Comparison of ENCODE assay signal across 1 cellular context in the genomic region with DNA sequence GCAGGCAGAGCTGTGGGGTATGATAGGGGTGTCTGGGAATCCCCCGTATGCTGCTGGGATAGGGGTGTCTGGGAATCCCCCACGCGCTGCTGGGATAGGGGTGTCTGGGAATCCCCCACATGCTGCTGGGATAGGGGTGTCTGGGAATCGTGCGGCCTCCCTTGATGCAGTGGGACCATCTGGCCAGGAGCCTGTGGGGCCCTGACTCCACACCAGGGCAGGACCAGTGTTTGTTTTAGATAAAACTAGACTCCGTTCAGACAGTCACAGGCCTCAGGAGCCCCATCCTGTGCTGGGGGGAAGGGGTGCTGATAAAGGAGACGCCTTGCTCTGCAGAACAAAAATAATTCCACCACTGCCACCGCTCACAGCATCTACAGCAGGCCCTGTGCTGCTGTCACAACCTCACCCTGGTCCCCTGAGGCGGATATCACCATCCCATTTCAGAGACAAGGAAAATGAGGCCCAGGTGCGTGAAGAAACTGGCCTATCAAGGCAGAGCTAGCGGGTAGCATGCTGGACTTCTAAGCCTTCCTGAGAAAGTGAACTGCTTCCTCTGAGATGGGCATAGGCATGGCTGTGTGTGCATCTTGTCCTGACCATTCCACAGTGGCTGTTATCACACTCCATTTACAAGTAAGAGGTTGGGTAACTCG.
A peak's percentile ranks its signal among the peaks of the same experiment; 100 is the strongest.
TF ChIP-seq lines count a peak whose summit lies in the region.

No MANE protein-coding gene starts in this region.

TF ChIP-seq in K562, 482 proteins besides CTCF, POLR2A, EP300 and RAD21 (continues in another document):
- TF ChIP-seq RERE (CRISPR knock-in tag; IDR thresholded peaks at IDR 0.05; ENCODE audit: borderline replicate concordance) (no peak), ZNF175 (CRISPR knock-in tag; IDR thresholded peaks at IDR 0.05; ENCODE audit: low read depth) (no peak), ZNF274 (IDR thresholded peaks at IDR 0.05; ENCODE audit: borderline replicate concordance, low read depth, low read length) (no peak), ZNF589 (CRISPR knock-in tag; IDR thresholded peaks at IDR 0.05; ENCODE audit: low read depth) (no peak), POLR2AphosphoS2 (IDR thresholded peaks at IDR 0.05; ENCODE audit: low read length) (no peak), NFXL1 (CRISPR knock-in tag; IDR thresholded peaks at IDR 0.05) (no peak), GMEB1 (CRISPR knock-in tag; IDR thresholded peaks at IDR 0.05) (no peak), E2F8 (IDR thresholded peaks at IDR 0.05; ENCODE audit: low read depth, partially characterized antibody) (no peak), HDAC8 (tag; IDR thresholded peaks at IDR 0.05) (no peak), MYNN (IDR thresholded peaks at IDR 0.05) (no peak), MYNN (CRISPR knock-in tag; IDR thresholded peaks at IDR 0.05) (no peak), NCOA1 (IDR thresholded peaks at IDR 0.05; ENCODE audit: low read depth) (no peak), ARHGAP35 (IDR thresholded peaks at IDR 0.05; ENCODE audit: partially characterized antibody) (no peak), SMARCB1 (IDR thresholded peaks at IDR 0.05; ENCODE audit: insufficient read length, low read depth) (no peak), NUFIP1 (IDR thresholded peaks at IDR 0.05; ENCODE audit: partially characterized antibody) (no peak), DMBX1 (CRISPR knock-in tag; IDR thresholded peaks at IDR 0.05; ENCODE audit: borderline replicate concordance) (0 out of 2 replicates have a peak, but pooled peaks have one; percentile 56), HOMEZ (CRISPR knock-in tag; IDR thresholded peaks at IDR 0.05) (no peak), ZNF143 (CRISPR knock-in tag; IDR thresholded peaks at IDR 0.05) (no peak), TBL1XR1 (IDR thresholded peaks at IDR 0.05; ENCODE audit: low read length in 2 of 2) (peak in 1 of 2 experiments; percentile 51; a peak in 2 of 4 replicates), NELFE (IDR thresholded peaks at IDR 0.05; ENCODE audit: insufficient read depth, insufficient read length) (no peak), SMAD4 (CRISPR knock-in tag; conservative IDR thresholded peaks at IDR 0.05) (peak; percentile 81), TOE1 (IDR thresholded peaks at IDR 0.05; ENCODE audit: borderline replicate concordance) (no peak), TOE1 (CRISPR knock-in tag; IDR thresholded peaks at IDR 0.05; ENCODE audit: borderline replicate concordance, low read depth) (no peak), ZNF512 (tag; IDR thresholded peaks at IDR 0.05) (no peak), TEAD4 (IDR thresholded peaks at IDR 0.05; ENCODE audit: low read length) (peak; percentile 39; the same call in 1 of the 2 replicates), TEAD4 (CRISPR knock-in tag; IDR thresholded peaks at IDR 0.05; ENCODE audit: borderline replicate concordance) (no peak), KDM2B (CRISPR knock-in tag; IDR thresholded peaks at IDR 0.05) (no peak)
- TF ChIP-seq, protein P1, sequence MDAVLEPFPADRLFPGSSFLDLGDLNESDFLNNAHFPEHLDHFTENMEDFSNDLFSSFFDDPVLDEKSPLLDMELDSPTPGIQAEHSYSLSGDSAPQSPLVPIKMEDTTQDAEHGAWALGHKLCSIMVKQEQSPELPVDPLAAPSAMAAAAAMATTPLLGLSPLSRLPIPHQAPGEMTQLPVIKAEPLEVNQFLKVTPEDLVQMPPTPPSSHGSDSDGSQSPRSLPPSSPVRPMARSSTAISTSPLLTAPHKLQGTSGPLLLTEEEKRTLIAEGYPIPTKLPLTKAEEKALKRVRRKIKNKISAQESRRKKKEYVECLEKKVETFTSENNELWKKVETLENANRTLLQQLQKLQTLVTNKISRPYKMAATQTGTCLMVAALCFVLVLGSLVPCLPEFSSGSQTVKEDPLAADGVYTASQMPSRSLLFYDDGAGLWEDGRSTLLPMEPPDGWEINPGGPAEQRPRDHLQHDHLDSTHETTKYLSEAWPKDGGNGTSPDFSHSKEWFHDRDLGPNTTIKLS (IDR thresholded peaks at IDR 0.05; ENCODE audit: borderline replicate concordance, low read depth): no peak
- TF ChIP-seq, protein P2, sequence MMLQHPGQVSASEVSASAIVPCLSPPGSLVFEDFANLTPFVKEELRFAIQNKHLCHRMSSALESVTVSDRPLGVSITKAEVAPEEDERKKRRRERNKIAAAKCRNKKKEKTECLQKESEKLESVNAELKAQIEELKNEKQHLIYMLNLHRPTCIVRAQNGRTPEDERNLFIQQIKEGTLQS (IDR thresholded peaks at IDR 0.05): no peak
- TF ChIP-seq, protein P2 (CRISPR knock-in tag; conservative IDR thresholded peaks at IDR 0.05): no peak
- TF ChIP-seq, protein P3, sequence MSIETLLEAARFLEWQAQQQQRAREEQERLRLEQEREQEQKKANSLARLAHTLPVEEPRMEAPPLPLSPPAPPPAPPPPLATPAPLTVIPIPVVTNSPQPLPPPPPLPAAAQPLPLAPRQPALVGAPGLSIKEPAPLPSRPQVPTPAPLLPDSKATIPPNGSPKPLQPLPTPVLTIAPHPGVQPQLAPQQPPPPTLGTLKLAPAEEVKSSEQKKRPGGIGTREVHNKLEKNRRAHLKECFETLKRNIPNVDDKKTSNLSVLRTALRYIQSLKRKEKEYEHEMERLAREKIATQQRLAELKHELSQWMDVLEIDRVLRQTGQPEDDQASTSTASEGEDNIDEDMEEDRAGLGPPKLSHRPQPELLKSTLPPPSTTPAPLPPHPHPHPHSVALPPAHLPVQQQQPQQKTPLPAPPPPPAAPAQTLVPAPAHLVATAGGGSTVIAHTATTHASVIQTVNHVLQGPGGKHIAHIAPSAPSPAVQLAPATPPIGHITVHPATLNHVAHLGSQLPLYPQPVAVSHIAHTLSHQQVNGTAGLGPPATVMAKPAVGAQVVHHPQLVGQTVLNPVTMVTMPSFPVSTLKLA (conservative IDR thresholded peaks at IDR 0.05): peak in 1 of 2 experiments; percentile 33; a peak in 1 of 4 replicates
- TF ChIP-seq, protein P4, sequence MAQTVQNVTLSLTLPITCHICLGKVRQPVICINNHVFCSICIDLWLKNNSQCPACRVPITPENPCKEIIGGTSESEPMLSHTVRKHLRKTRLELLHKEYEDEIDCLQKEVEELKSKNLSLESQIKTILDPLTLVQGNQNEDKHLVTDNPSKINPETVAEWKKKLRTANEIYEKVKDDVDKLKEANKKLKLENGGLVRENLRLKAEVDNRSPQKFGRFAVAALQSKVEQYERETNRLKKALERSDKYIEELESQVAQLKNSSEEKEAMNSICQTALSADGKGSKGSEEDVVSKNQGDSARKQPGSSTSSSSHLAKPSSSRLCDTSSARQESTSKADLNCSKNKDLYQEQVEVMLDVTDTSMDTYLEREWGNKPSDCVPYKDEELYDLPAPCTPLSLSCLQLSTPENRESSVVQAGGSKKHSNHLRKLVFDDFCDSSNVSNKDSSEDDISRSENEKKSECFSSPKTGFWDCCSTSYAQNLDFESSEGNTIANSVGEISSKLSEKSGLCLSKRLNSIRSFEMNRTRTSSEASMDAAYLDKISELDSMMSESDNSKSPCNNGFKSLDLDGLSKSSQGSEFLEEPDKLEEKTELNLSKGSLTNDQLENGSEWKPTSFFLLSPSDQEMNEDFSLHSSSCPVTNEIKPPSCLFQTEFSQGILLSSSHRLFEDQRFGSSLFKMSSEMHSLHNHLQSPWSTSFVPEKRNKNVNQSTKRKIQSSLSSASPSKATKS (CRISPR knock-in tag; IDR thresholded peaks at IDR 0.05): no peak
- TF ChIP-seq, protein P5, sequence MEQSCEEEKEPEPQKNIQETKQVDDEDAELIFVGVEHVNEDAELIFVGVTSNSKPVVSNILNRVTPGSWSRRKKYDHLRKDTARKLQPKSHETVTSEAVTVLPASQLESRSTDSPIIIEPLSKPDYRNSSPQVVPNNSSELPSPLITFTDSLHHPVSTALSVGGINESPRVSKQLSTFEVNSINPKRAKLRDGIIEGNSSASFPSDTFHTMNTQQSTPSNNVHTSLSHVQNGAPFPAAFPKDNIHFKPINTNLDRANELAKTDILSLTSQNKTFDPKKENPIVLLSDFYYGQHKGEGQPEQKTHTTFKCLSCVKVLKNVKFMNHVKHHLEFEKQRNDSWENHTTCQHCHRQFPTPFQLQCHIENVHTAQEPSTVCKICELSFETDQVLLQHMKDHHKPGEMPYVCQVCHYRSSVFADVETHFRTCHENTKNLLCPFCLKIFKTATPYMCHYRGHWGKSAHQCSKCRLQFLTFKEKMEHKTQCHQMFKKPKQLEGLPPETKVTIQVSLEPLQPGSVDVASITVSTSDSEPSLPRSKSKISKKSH (CRISPR knock-in tag; IDR thresholded peaks at IDR 0.05): no peak
